In the genomic region with DNA sequence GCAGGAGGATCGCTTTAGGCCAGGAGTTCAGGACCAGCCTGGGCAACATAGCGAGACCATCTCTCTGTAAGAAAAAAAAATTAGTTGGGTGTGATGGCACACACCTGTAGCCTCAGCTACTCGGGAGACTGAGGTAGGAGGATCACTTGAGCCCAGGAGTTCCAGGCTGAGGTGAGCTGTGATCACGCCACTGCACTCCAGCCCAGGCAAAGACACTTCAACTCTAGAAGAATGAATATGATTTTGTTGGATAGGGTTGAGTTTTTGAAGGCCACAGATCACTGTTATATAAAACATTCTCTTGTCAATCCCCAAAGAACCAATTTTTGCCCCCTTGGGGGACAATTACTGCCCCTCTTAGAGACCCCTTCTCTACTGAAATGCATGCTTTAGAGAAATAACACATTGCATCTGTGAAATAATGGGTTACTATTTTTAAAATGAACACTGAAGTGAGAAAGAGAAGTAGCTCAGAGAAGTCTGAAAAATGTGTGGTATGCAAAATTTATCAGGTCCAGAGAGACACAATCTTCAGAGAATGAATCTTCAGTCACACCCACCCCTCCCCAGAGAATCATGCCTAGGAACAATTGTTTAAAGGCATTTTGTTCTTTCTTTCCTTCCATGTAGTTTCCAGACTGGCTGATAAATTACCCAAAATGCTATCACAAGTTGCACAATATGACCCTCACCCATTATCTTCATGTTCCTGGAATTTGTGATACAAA, we compare ENCODE assay signal across 12 cellular contexts. TPM values are rescaled to one million over a fixed set of nuclear protein-coding genes. Genes with fewer than 3 reads are reported as not detected.
DNase-seq lines count a peak whose midpoint lies in the region; ATAC-seq and TF ChIP-seq lines count a peak whose summit lies in the region.
"Had no signal": no experiment of that assay in that cellular context is flagged by ENCODE, and none has a peak within 500 bp of the region (broad histone marks: within the 10 kb centered on the region; RNA-seq: fewer than 3 reads in every experiment).

No MANE protein-coding gene starts in this region.

- DNase-seq in NOMO-1 treated with DMSO at 0.1 percent for 48 hours (lab: John Stamatoyannopoulos, UW; ENCODE audit: unreplicated experiment) (peak; percentile 16), NOMO-1 treated with dmso at 0.1 percent for 144 hours (lab: John Stamatoyannopoulos, UW; ENCODE audit: unreplicated experiment) (no peak), tibial nerve (ENCODE audit: low spot score in 2 of 2) (no peak), GF-D8 (lab: John Stamatoyannopoulos, UW) (no peak)
- DNase-seq in activated CD4-positive, alpha-beta T cell treated with anti-CD3 and anti-CD28 coated beads, Interleukin-2, amount 10 ng/mL, durations not matched to agents 7 days and 5 days: no peak
- DNase-seq: 8988T, left colon, small intestine, thyroid gland had no signal

- no peak overlapping the region for H3K4me3 Mint-ChIP-seq in activated CD4-positive, alpha-beta T cell treated with anti-CD3 and anti-CD28 coated beads, Interleukin-2, amount 10 ng/mL, durations not matched to agents 7 days and 5 days

- POLR2A ChIA-PET in activated CD4-positive, alpha-beta T cell treated with anti-CD3 and anti-CD28 coated beads, Interleukin-2, amount 10 ng/mL, durations not matched to agents 7 days and 5 days (lab: Charles Lee): no interaction called here

- no peaks in the 10 kb centered on the region for H3K27me3 ChIP-seq in tibial nerve
- H3K27me3 ChIP-seq: thyroid gland had no signal

- H3K36me3 ChIP-seq in tibial nerve: no peaks in the 10 kb centered on the region
- H3K36me3 ChIP-seq: thyroid gland had no signal

- CTCF ChIA-PET in activated CD4-positive, alpha-beta T cell treated with anti-CD3 and anti-CD28 coated beads, Interleukin-2, amount 10 ng/mL, durations not matched to agents 7 days and 5 days (lab: Charles Lee): interaction anchor here (0.6 to 6.1 kb wide), 7 partner anchors 20 to 550 kb away, joined by 3 to 24 read pairs (median 3); no protein-coding TSS in a partner anchor

- ATAC-seq in HG02678 (IDR thresholded peaks at IDR 0.05; ENCODE audit: unreplicated experiment) (peak; percentile 86), HG03575 (IDR thresholded peaks at IDR 0.05; ENCODE audit: extremely low read depth, insufficient number of reproducible peaks, low FRiP score, unreplicated experiment) (peak; percentile 44)
- no peak for ATAC-seq in activated CD4-positive, CD25-positive, alpha-beta regulatory T cell treated with anti-CD3 and anti-CD28 coated beads, Interleukin-2, amount 50 U/mL, for 24 hours
- ATAC-seq: left colon had no signal

- peaks cover 1% of the 10 kb centered on the region for H3K36me3 Mint-ChIP-seq in activated CD4-positive, alpha-beta T cell treated with anti-CD3 and anti-CD28 coated beads, Interleukin-2, amount 10 ng/mL, durations not matched to agents 7 days and 5 days (ENCODE audit: low read depth)

- H3K9me3 Mint-ChIP-seq in activated CD4-positive, alpha-beta T cell treated with anti-CD3 and anti-CD28 coated beads, Interleukin-2, amount 10 ng/mL, durations not matched to agents 7 days and 5 days: peaks cover 6% of the 10 kb centered on the region

- WGBS in tibial nerve, 2 donors: 86 to 89% methylated on average over 4 of the region's 4 CpGs

- peaks cover 0 to 5% (median 0%) of the 10 kb centered on the region in 4 donors for H3K4me1 ChIP-seq in tibial nerve

- no peak for TF ChIP-seq EP300 in tibial nerve (IDR thresholded peaks at IDR 0.05)

- no peaks in the 10 kb centered on the region for H3K27me3 Mint-ChIP-seq in activated CD4-positive, alpha-beta T cell treated with anti-CD3 and anti-CD28 coated beads, Interleukin-2, amount 10 ng/mL, durations not matched to agents 7 days and 5 days

- no peak overlapping the region for H3K27ac Mint-ChIP-seq in activated CD4-positive, alpha-beta T cell treated with anti-CD3 and anti-CD28 coated beads, Interleukin-2, amount 10 ng/mL, durations not matched to agents 7 days and 5 days

- H3K4me3 ChIP-seq in tibial nerve: no peak overlapping the region
- H3K4me3 ChIP-seq: thyroid gland had no signal

- no peak for TF ChIP-seq CTCF in tibial nerve (IDR thresholded peaks at IDR 0.05)

- H3K9me3 ChIP-seq in tibial nerve: peaks cover 0 to 13% (median 2%) of the 10 kb centered on the region in 4 donors
- H3K9me3 ChIP-seq: thyroid gland had no signal

- peaks cover 8% of the 10 kb centered on the region for H3K4me1 Mint-ChIP-seq in activated CD4-positive, alpha-beta T cell treated with anti-CD3 and anti-CD28 coated beads, Interleukin-2, amount 10 ng/mL, durations not matched to agents 7 days and 5 days

- TF ChIP-seq POLR2A in tibial nerve (IDR thresholded peaks at IDR 0.05): no peak

- peak overlapping the region in 3 of 4 donors; percentile 9 to 53 (median 20) for H3K27ac ChIP-seq in tibial nerve
- H3K27ac ChIP-seq: thyroid gland had no signal

RNA-seq across cellular contexts. Expression of gene METTL6, which starts 42.7 kb away (rescaled TPM):
- 10 to 100 TPM; 13.2 to 20.8 (median 17.0) TPM for total RNA-seq in tibial nerve
- 10 to 100 TPM; 15.8 to 19.4 TPM for total RNA-seq in activated CD4-positive, alpha-beta T cell treated with anti-CD3 and anti-CD28 coated beads, Interleukin-2, amount 10 ng/mL, durations not matched to agents 7 days and 5 days

RNA-seq across cellular contexts. Expression of gene EAF1, which starts 42.7 kb away (rescaled TPM):
- 10 to 100 TPM; 16.5 to 26.4 (median 19.3) TPM for total RNA-seq in tibial nerve
- total RNA-seq in activated CD4-positive, alpha-beta T cell treated with anti-CD3 and anti-CD28 coated beads, Interleukin-2, amount 10 ng/mL, durations not matched to agents 7 days and 5 days: 10 to 100 TPM; 30.6 to 32.5 TPM

RNA-seq across cellular contexts. Expression of gene SH3BP5, which starts 52.3 kb away (rescaled TPM):
- total RNA-seq in tibial nerve: 100 to 1,000 TPM in 3 of 4 donors, 10 to 100 TPM in 1; 99.0 to 113 (median 105) TPM
- total RNA-seq in activated CD4-positive, alpha-beta T cell treated with anti-CD3 and anti-CD28 coated beads, Interleukin-2, amount 10 ng/mL, durations not matched to agents 7 days and 5 days: 10 to 100 TPM; 33.8 to 38.2 TPM

Comparison
In these comparisons a context has a peak if more than half of its experiments do, and no peak if none do; other contexts are left out.
1. ATAC-seq: peak in HG02678 (single experiment) and HG03575 (single experiment); none in activated CD4-positive, CD25-positive, alpha-beta regulatory T cell treated with anti-CD3 and anti-CD28 coated beads, Interleukin-2, amount 50 U/mL, for 24 hours (0 of 2).